Comparison of ENCODE assay signal across 8 cellular contexts in genomic region chr7:100583132-100584045, GRCh38. TPM values are rescaled to one million over a fixed set of nuclear protein-coding genes. Genes with fewer than 3 reads are reported as not detected.
A peak's percentile ranks its signal among the peaks of the same experiment; 100 is the strongest.
DNase-seq lines count a peak whose midpoint lies in the region; FAIRE-seq and TF ChIP-seq lines count a peak whose summit lies in the region.

No MANE protein-coding gene starts in this region.

- DNase-seq in GM12891 (ENCODE audit: insufficient read length, low spot score), result no peak
- peak; percentile 95 for DNase-seq in SIG-M5 treated with dmso at 0.1 percent for 504 hours (lab: John Stamatoyannopoulos, UW; ENCODE audit: unreplicated experiment)
- no peak for DNase-seq in adipocyte (ENCODE audit: low read depth)
- DNase-seq in stimulated activated CD4-positive, alpha-beta T cell treated with anti-CD3 and anti-CD28 coated beads, Interleukin-15, amount 100 ng/mL, for 24 hours, result peak; percentile 87
- no peak for DNase-seq in AG08396 (ENCODE audit: low spot score)
- no peak for DNase-seq in midbrain (lab: John Stamatoyannopoulos, UW)
- no peak for DNase-seq in AG20443 (ENCODE audit: low spot score)

- H3K9ac ChIP-seq in adipocyte (ENCODE audit: low read length), result peak overlapping the region; percentile 46
- H3K9ac ChIP-seq in iPS-15b (ENCODE audit: low read depth, low read length), result peak overlapping the region; percentile 60

- H3K36me3 ChIP-seq in adipocyte (ENCODE audit: control insufficient read depth, insufficient read depth, low read length, severe bottlenecking), result peaks cover 36% of the 10 kb centered on the region
- peaks cover 21% of the 10 kb centered on the region for H3K36me3 ChIP-seq in iPS-15b (ENCODE audit: control insufficient read depth, insufficient read depth, low read length)

- no peaks in the 10 kb centered on the region for H3K9me3 ChIP-seq in adipocyte (ENCODE audit: control insufficient read depth, low read length)
- no peaks in the 10 kb centered on the region for H3K9me3 ChIP-seq in iPS-15b (ENCODE audit: control insufficient read depth, insufficient read depth, low read length)

- H3K4me1 ChIP-seq in adipocyte (ENCODE audit: control insufficient read depth, insufficient read depth, low read length) (peaks cover 20% of the 10 kb centered on the region), iPS-15b (ENCODE audit: control insufficient read depth, insufficient read depth, low read length) (peaks cover 6% of the 10 kb centered on the region)

- TF ChIP-seq POLR2A in GM12891 (IDR thresholded peaks at IDR 0.05; ENCODE audit: low read depth, low read length), result no peak

- H3K27me3 ChIP-seq in adipocyte (replicated peaks; ENCODE audit: control insufficient read depth, insufficient read depth, low read length) (no peaks in the 10 kb centered on the region), iPS-15b (ENCODE audit: control insufficient read depth, insufficient read depth, low read length) (no peaks in the 10 kb centered on the region)

- FAIRE-seq in GM12891 (lab: Jason Lieb, UNC), result peak; percentile 93

- peak overlapping the region; percentile 3 for H3K4me3 ChIP-seq in adipocyte (ENCODE audit: low read length)
- peak overlapping the region; percentile 64 for H3K4me3 ChIP-seq in iPS-15b (ENCODE audit: low read depth, low read length)

TF ChIP-seq in GM12891, 5 proteins besides CTCF, POLR2A, EP300 and RAD21:
- TF ChIP-seq SPI1 (IDR thresholded peaks at IDR 0.05; ENCODE audit: low read depth, low read length) (peak; percentile 2; the same call in 1 of the 2 replicates), POLR2AphosphoS5 (IDR thresholded peaks at IDR 0.05; ENCODE audit: low read depth, low read length) (no peak)

RNA-seq across cellular contexts. Expression of gene LRCH4, which starts 2.5 kb away (rescaled TPM):
- polyA plus RNA-seq in GM12891 (2012; ENCODE audit: low read depth, missing spikeins), result 34.5 TPM

RNA-seq across cellular contexts. Expression of gene FBXO24, which starts 2.7 kb away (rescaled TPM):
- polyA plus RNA-seq in GM12891 (2012; ENCODE audit: low read depth, missing spikeins), result 0.45 TPM

RNA-seq across cellular contexts. Expression of gene SAP25, which starts 9.7 kb away (rescaled TPM):
- polyA plus RNA-seq in GM12891 (2012; ENCODE audit: low read depth, missing spikeins), result 7.0 TPM

RNA-seq across cellular contexts. Expression of gene PCOLCE, which starts 18.8 kb away (rescaled TPM):
- polyA plus RNA-seq in GM12891 (2012; ENCODE audit: low read depth, missing spikeins), result 0.99 TPM

RNA-seq across cellular contexts. Expression of gene MOSPD3, which starts 29.0 kb away (rescaled TPM):
- 7.9 TPM for polyA plus RNA-seq in GM12891 (2012; ENCODE audit: low read depth, missing spikeins)

Comparison
In these comparisons a context has a peak if more than half of its experiments do, and no peak if none do; other contexts are left out.
1. DNase-seq: peak in SIG-M5 treated with dmso at 0.1 percent for 504 hours (single experiment) and stimulated activated CD4-positive, alpha-beta T cell treated with anti-CD3 and anti-CD28 coated beads, Interleukin-15, amount 100 ng/mL, for 24 hours (single experiment); none in GM12891 (single experiment), adipocyte (single experiment), AG08396 (single experiment), midbrain (single experiment) and AG20443 (single experiment).